1 cellular context compared by ENCODE assay signal in the genomic region with DNA sequence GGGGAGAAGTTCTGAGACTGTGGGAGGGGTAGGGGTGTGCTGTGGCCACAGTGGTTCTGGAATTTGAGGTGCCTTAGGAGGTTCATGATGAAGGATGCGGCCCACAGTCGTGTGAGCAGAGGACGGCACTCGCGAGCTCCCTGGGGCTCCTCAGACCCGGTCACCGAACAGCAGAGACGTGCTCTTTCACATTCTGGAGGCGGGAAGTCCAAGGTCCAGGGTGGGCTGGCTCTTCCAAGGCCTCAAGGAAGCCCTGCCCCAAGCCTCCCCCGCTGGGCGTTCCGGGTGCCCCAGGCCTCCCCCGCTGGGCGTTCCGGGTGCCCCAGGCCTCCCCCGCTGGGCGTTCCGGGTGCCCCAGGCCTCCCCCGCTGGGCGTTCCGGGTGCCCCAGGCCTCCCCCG. TPM values are rescaled to one million over a fixed set of nuclear protein-coding genes. Genes with fewer than 3 reads are reported as not detected.
"Had no signal": no experiment of that assay in that cellular context is flagged by ENCODE, and none has a peak within 500 bp of the region (broad histone marks: within the 10 kb centered on the region; RNA-seq: fewer than 3 reads in every experiment).

No MANE protein-coding gene starts in this region.

RNA-seq across cellular contexts. Expression of a gene that starts 33.7 kb away (rescaled TPM):
- total RNA-seq: M059J had no signal
